In genomic region chr18:58263733-58264469, GRCh38 we compare ENCODE assay signal across 16 cellular contexts.
DNase-seq lines count a peak whose midpoint lies in the region; ATAC-seq and TF ChIP-seq lines count a peak whose summit lies in the region.
"Had no signal": no experiment of that assay in that cellular context is flagged by ENCODE, and none has a peak within 500 bp of the region (broad histone marks: within the 10 kb centered on the region; RNA-seq: fewer than 3 reads in every experiment).

No MANE protein-coding gene starts in this region.

- peak overlapping the region in 2 of 3 experiments; percentile 39 to 43 for H3K4me3 ChIP-seq in mammary epithelial cell (replicated peaks in 1 of 3; ENCODE audit: insufficient read depth in 1 of 3, low read depth in 2 of 3, low read length in 3 of 3)
- no peak overlapping the region for H3K4me3 ChIP-seq in lung
- no peak overlapping the region for H3K4me3 ChIP-seq in upper lobe of left lung

- H3K27ac ChIP-seq in mammary epithelial cell (ENCODE audit: insufficient read depth, low read depth, low read length) (peak overlapping the region; percentile 94), lung (ENCODE audit: low read depth in 1 of 2, low read length in 1 of 2) (peak overlapping the region; percentile 44 to 89), upper lobe of left lung (peak overlapping the region; percentile 76 to 77 (median 76))

- ATAC-seq in lung (ENCODE audit: insufficient read depth, low FRiP score) (no peak), upper lobe of left lung (ENCODE audit: low FRiP score in 2 of 2) (no peak), GM21825 (IDR thresholded peaks at IDR 0.05; ENCODE audit: unreplicated experiment) (no peak)

- dilution Hi-C loops in mammary epithelial cell (cut with HindIII; ENCODE audit: low sequenced_read_pairs) = no loop called here

- no peak for DNase-seq in activated naive CD4-positive, alpha-beta T cell treated with anti-CD3 and anti-CD28 coated beads, Interleukin-2, amount 50 U/mL, for 16 hours
- DNase-seq in mammary epithelial cell (no peak), lung (ENCODE audit: low spot score) (no peak), upper lobe of left lung (no peak), DMS53 treated with DMSO at 0.1 percent for 48 hours (lab: John Stamatoyannopoulos, UW; ENCODE audit: unreplicated experiment) (no peak), mucosa of gallbladder (ENCODE audit: low spot score) (no peak)
- DNase-seq: ACHN; activated CD8-positive, alpha-beta T cell treated with anti-CD3 and anti-CD28 coated beads for 36 hours; DMS 273 treated with DMSO at 0.1 percent for 48 hours; H9; KBM-7; NCI-H2029 had no signal

- TF ChIP-seq EP300 in upper lobe of left lung (IDR thresholded peaks at IDR 0.05) = no peak

- no peaks in the 10 kb centered on the region for H3K27me3 ChIP-seq in mammary epithelial cell (ENCODE audit: insufficient read depth, low read length)
- no peaks in the 10 kb centered on the region for H3K27me3 ChIP-seq in lung (ENCODE audit: control insufficient read depth, insufficient read depth)
- no peaks in the 10 kb centered on the region for H3K27me3 ChIP-seq in upper lobe of left lung

- peak overlapping the region; percentile 78 for H3K9ac ChIP-seq in mammary epithelial cell (ENCODE audit: insufficient read depth, low read length)

- H4K20me1 ChIP-seq in mammary epithelial cell (ENCODE audit: insufficient read depth, low read length) = no peaks in the 10 kb centered on the region

- peaks cover 96% of the 10 kb centered on the region for H3K79me2 ChIP-seq in mammary epithelial cell (ENCODE audit: insufficient read depth, low read length)

- no peak overlapping the region for H3K4me3 Mint-ChIP-seq in activated naive CD4-positive, alpha-beta T cell treated with anti-CD3 and anti-CD28 coated beads, Interleukin-2, amount 50 U/mL, for 24 hours
- H3K4me3 Mint-ChIP-seq: activated CD8-positive, alpha-beta T cell treated with anti-CD3 and anti-CD28 coated beads for 36 hours; activated naive CD8-positive, alpha-beta T cell; H9; T-helper 2 cell treated with Interferon-gamma antibody and Interleukin-4, amounts not matched to agents 5 μg/mL and 100 μg/mL, for 36 hours had no signal

- intact Hi-C loops in mammary epithelial cell (cut with micrococcal nuclease) = no loop called here

- H3K9me3 ChIP-seq in mammary epithelial cell (replicated peaks; ENCODE audit: insufficient read depth, low read length) (no peaks in the 10 kb centered on the region), lung (ENCODE audit: control insufficient read depth in 2 of 2, insufficient read depth in 1 of 2, low read length in 1 of 2) (no peaks in the 10 kb centered on the region), upper lobe of left lung (no peaks in the 10 kb centered on the region)

- peaks cover 55% of the 10 kb centered on the region for H3K4me1 ChIP-seq in mammary epithelial cell (ENCODE audit: insufficient read depth, low read length)
- peaks cover 8 to 12% of the 10 kb centered on the region in 2 donors for H3K4me1 ChIP-seq in lung (ENCODE audit: control insufficient read depth in 2 of 2, insufficient read depth in 2 of 2, low read length in 2 of 2)
- H3K4me1 ChIP-seq in upper lobe of left lung = peaks cover 14 to 51% (median 27%) of the 10 kb centered on the region in 4 donors

- peaks cover 12% of the 10 kb centered on the region for H3K4me1 Mint-ChIP-seq in activated naive CD4-positive, alpha-beta T cell treated with anti-CD3 and anti-CD28 coated beads, Interleukin-2, amount 50 U/mL, for 24 hours

- H3K4me2 ChIP-seq in mammary epithelial cell (ENCODE audit: insufficient read depth, low read depth, low read length) = peak overlapping the region; percentile 83

- H3K27me3 Mint-ChIP-seq in activated naive CD4-positive, alpha-beta T cell treated with anti-CD3 and anti-CD28 coated beads, Interleukin-2, amount 50 U/mL, for 24 hours = no peaks in the 10 kb centered on the region
- H3K27me3 Mint-ChIP-seq: activated CD8-positive, alpha-beta T cell treated with anti-CD3 and anti-CD28 coated beads for 36 hours; activated naive CD8-positive, alpha-beta T cell had no signal

- H2AFZ ChIP-seq in mammary epithelial cell (ENCODE audit: low read depth, low read length) = no peak overlapping the region

- H3K9me3 Mint-ChIP-seq in activated naive CD4-positive, alpha-beta T cell treated with anti-CD3 and anti-CD28 coated beads, Interleukin-2, amount 50 U/mL, for 24 hours = no peaks in the 10 kb centered on the region
- H3K9me3 Mint-ChIP-seq: activated CD8-positive, alpha-beta T cell treated with anti-CD3 and anti-CD28 coated beads for 36 hours; H9; T-helper 2 cell treated with Interferon-gamma antibody and Interleukin-4, amounts not matched to agents 5 μg/mL and 100 μg/mL, for 36 hours had no signal

- TF ChIP-seq CTCF in mammary epithelial cell (conservative IDR thresholded peaks at IDR 0.05 in 1 of 2, IDR thresholded peaks at IDR 0.05 in 1 of 2; ENCODE audit: extremely low read depth in 1 of 2, insufficient read depth in 1 of 2, low read depth in 1 of 2, low read length in 2 of 2) (no peak), lung (IDR thresholded peaks at IDR 0.05; ENCODE audit: control extremely low read depth, extremely low read depth) (no peak), upper lobe of left lung (IDR thresholded peaks at IDR 0.05) (no peak)

- WGBS in mammary epithelial cell (ENCODE audit: low coverage, missing lambda C conversion rate) = 97% methylated on average over 5 of the region's 5 CpGs
- 87 to 89% methylated on average over 5 of the region's 5 CpGs for WGBS in lung, 2 donors
- WGBS in upper lobe of left lung, 2 donors = 82 to 84% methylated on average over 5 of the region's 5 CpGs

- H3K36me3 Mint-ChIP-seq in activated naive CD4-positive, alpha-beta T cell treated with anti-CD3 and anti-CD28 coated beads, Interleukin-2, amount 50 U/mL, for 24 hours = no peaks in the 10 kb centered on the region
- H3K36me3 Mint-ChIP-seq: activated naive CD8-positive, alpha-beta T cell had no signal

- in situ Hi-C loops in mammary epithelial cell (cut with MboI; ENCODE audit: low sequenced_read_pairs in 2 of 2) = no loop called here

- H3K27ac Mint-ChIP-seq in activated naive CD4-positive, alpha-beta T cell treated with anti-CD3 and anti-CD28 coated beads, Interleukin-2, amount 50 U/mL, for 24 hours = peak overlapping the region; percentile 3
- H3K27ac Mint-ChIP-seq: activated CD8-positive, alpha-beta T cell treated with anti-CD3 and anti-CD28 coated beads for 36 hours; activated naive CD8-positive, alpha-beta T cell; T-helper 2 cell treated with Interferon-gamma antibody and Interleukin-4, amounts not matched to agents 5 μg/mL and 100 μg/mL, for 36 hours had no signal

- TF ChIP-seq POLR2A in upper lobe of left lung (IDR thresholded peaks at IDR 0.05) = no peak

- CTCF ChIA-PET in mammary epithelial cell (lab: Charles Lee; ENCODE audit: low non-redundant PET) = interaction anchor here (0.6 kb wide), 1 partner anchor 75 kb away, joined by 3 read pairs; no protein-coding TSS in a partner anchor

- BruUV-seq in mammary epithelial cell (replicated peaks; lab: Mats Ljungman, UMichigan) = no TSS peak

- no peaks in the 10 kb centered on the region for H3K36me3 ChIP-seq in mammary epithelial cell (ENCODE audit: insufficient read depth, low read length)
- H3K36me3 ChIP-seq in lung (ENCODE audit: control insufficient read depth in 2 of 2, insufficient read depth in 2 of 2, low read length in 2 of 2) = no peaks in the 10 kb centered on the region
- H3K36me3 ChIP-seq in upper lobe of left lung = no peaks in the 10 kb centered on the region

Comparison
In these comparisons a context has a peak if more than half of its experiments do, and no peak if none do; other contexts are left out.
1. H3K4me3 ChIP-seq: peak in mammary epithelial cell (2 of 3); none in lung (single experiment) and upper lobe of left lung (0 of 4).
2. Peak in every context shown above with its lines, with median percentiles within 50 percentile points of each other: H3K27ac ChIP-seq.